In genomic region chr5:180678319-180678718, GRCh38 we compare ENCODE assay signal across 5 cellular contexts. TPM values are rescaled to one million over a fixed set of nuclear protein-coding genes. Genes with fewer than 3 reads are reported as not detected.
"Had no signal": no experiment of that assay in that cellular context is flagged by ENCODE, and none has a peak within 500 bp of the region (broad histone marks: within the 10 kb centered on the region; RNA-seq: fewer than 3 reads in every experiment).

No MANE protein-coding gene starts in this region.

RNA-seq across cellular contexts. Expression of gene FLT4, which starts 28.9 kb away (rescaled TPM):
- total RNA-seq: OCI-LY7, PC-3, PC-9, RPMI7951, SJSA1 had no signal
